Comparison of ENCODE assay signal across 9 cellular contexts in the genomic region with DNA sequence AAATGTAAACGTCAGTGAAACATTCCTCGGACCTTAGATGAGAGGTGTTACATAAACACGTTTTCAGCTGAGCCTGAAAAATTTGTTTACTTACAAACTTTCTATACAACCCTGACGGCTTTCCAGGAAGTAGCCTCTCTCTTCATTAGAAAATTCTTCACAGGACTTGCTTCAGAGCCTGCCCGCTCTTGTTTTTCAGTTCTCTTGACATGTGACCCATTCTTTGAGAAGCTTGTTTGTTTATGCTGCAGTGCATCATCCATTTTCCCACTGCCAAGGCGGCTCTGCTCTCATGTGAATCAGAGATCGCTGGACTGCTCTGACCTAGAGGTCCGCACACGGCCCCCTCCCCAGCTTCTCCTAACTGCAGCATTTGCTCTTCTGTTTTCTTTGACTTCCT. TPM values are rescaled to one million over a fixed set of nuclear protein-coding genes. Genes with fewer than 3 reads are reported as not detected.
DNase-seq lines count a peak whose midpoint lies in the region; ATAC-seq and TF ChIP-seq lines count a peak whose summit lies in the region.
"Had no signal": no experiment of that assay in that cellular context is flagged by ENCODE, and none has a peak within 500 bp of the region (broad histone marks: within the 10 kb centered on the region; RNA-seq: fewer than 3 reads in every experiment).

No MANE protein-coding gene starts in this region.

- no peak for TF ChIP-seq CTCF in epithelial cell of proximal tubule (conservative IDR thresholded peaks at IDR 0.05; ENCODE audit: low read depth, low read length)
- no peak for TF ChIP-seq CTCF in upper lobe of right lung (IDR thresholded peaks at IDR 0.05)

- no peak overlapping the region for H3K27ac ChIP-seq in mesendoderm (ENCODE audit: low read depth, low read length)
- peak overlapping the region; percentile 12 for H3K27ac ChIP-seq in upper lobe of right lung
- H3K27ac ChIP-seq: 22Rv1 had no signal

- H3K9me3 ChIP-seq in upper lobe of right lung (no peaks in the 10 kb centered on the region), HAP-1 (no peaks in the 10 kb centered on the region)

- H4K5ac ChIP-seq in mesendoderm (ENCODE audit: low read length): no peak overlapping the region

- H3K56ac ChIP-seq in mesendoderm (ENCODE audit: low read length): no peak overlapping the region

- no peak overlapping the region for H2AK5ac ChIP-seq in mesendoderm (ENCODE audit: low read length)

- in situ Hi-C loops in KBM-7 (cut with MboI; ENCODE audit: low pct_unique_long_range_greater_than_20kb, low sequenced_read_pairs): no loop called here
- in situ Hi-C loops in HAP-1 (cut with MboI; ENCODE audit: low sequenced_read_pairs): no loop called here

- no peak overlapping the region for H4K8ac ChIP-seq in mesendoderm (ENCODE audit: low read depth, low read length)

- H3K4me2 ChIP-seq in mesendoderm (ENCODE audit: low read length): no peak overlapping the region

- H3K79me2 ChIP-seq in mesendoderm (ENCODE audit: control insufficient read depth, insufficient read depth, low read length): no peaks in the 10 kb centered on the region

- H3K36me3 ChIP-seq in mesendoderm (ENCODE audit: control insufficient read depth, insufficient read depth, low read length): no peaks in the 10 kb centered on the region
- H3K36me3 ChIP-seq in upper lobe of right lung: no peaks in the 10 kb centered on the region
- no peaks in the 10 kb centered on the region for H3K36me3 ChIP-seq in HAP-1 (replicated peaks)

- H3K4ac ChIP-seq in mesendoderm (ENCODE audit: low read depth, low read length): peak overlapping the region; percentile 68

- H3K27me3 ChIP-seq in mesendoderm (ENCODE audit: insufficient read depth, low read length, poor library complexity): no peaks in the 10 kb centered on the region
- no peaks in the 10 kb centered on the region for H3K27me3 ChIP-seq in upper lobe of right lung
- no peaks in the 10 kb centered on the region for H3K27me3 ChIP-seq in HAP-1 (ENCODE audit: low read depth)

- no peak overlapping the region for H3K9ac ChIP-seq in mesendoderm (ENCODE audit: low read length)

- H2BK15ac ChIP-seq in mesendoderm (replicated peaks; ENCODE audit: low read depth): no peak overlapping the region

- H2BK120ac ChIP-seq in mesendoderm (ENCODE audit: low read depth, low read length): no peak overlapping the region

- intact Hi-C loops in upper lobe of right lung (cut with DNase I): no loop called here

- H3K79me1 ChIP-seq in mesendoderm (ENCODE audit: low read length): no peaks in the 10 kb centered on the region

- no peak overlapping the region for H2BK5ac ChIP-seq in mesendoderm (ENCODE audit: low read length)

- no peak overlapping the region for H3K18ac ChIP-seq in mesendoderm (ENCODE audit: low read length)

- H3K4me1 ChIP-seq in mesendoderm (ENCODE audit: control insufficient read depth, low read depth, low read length) (peaks cover 2% of the 10 kb centered on the region), upper lobe of right lung (no peaks in the 10 kb centered on the region), HAP-1 (peaks cover 34% of the 10 kb centered on the region)

- DNase-seq in DMS 273 (lab: John Stamatoyannopoulos, UW; ENCODE audit: unreplicated experiment) (peak; percentile 41), DMS 273 treated with DMSO at 0.1 percent for 48 hours (lab: John Stamatoyannopoulos, UW) (no peak), epithelial cell of proximal tubule (ENCODE audit: low read depth) (peak; percentile 45), mesendoderm (no peak), upper lobe of right lung (no peak), UCSD-AML1 (lab: John Stamatoyannopoulos, UW; ENCODE audit: unreplicated experiment) (no peak), KBM-7 (no peak), HAP-1 (ENCODE audit: low spot score in 2 of 2) (no peak)

- H3K23ac ChIP-seq in mesendoderm (ENCODE audit: low read length): no peak overlapping the region

- H3K4me3 ChIP-seq in epithelial cell of proximal tubule (ENCODE audit: low read depth, low read length): no peak overlapping the region
- no peak overlapping the region for H3K4me3 ChIP-seq in mesendoderm (ENCODE audit: low read length)
- H3K4me3 ChIP-seq in upper lobe of right lung: no peak overlapping the region
- H3K4me3 ChIP-seq in HAP-1: no peak overlapping the region

- peak; percentile 41 for ATAC-seq in upper lobe of right lung

- no CpG with 5 or more reads among the region's 9 CpGs for WGBS in mesendoderm (ENCODE audit: extremely low coverage, insufficient coverage, low lambda C conversion rate)

RNA-seq across cellular contexts. Expression of gene ARHGAP42, which starts 47.9 kb away (rescaled TPM):
- total RNA-seq in epithelial cell of proximal tubule (8.0 and 14.4 TPM in 2 replicates), upper lobe of right lung (19.8 TPM)
- polyA plus RNA-seq in mesendoderm (2013, experiment 1 of 2): 17.7 TPM
- polyA plus RNA-seq in mesendoderm (2013, experiment 2 of 2): 18.8 TPM

Comparison
In these comparisons a context has a peak if more than half of its experiments do, and no peak if none do; other contexts are left out.
1. DNase-seq: peak in DMS 273 (single experiment) and epithelial cell of proximal tubule (single experiment); none in DMS 273 treated with DMSO at 0.1 percent for 48 hours (single experiment), mesendoderm (single experiment), upper lobe of right lung (single experiment), UCSD-AML1 (single experiment), KBM-7 (single experiment) and HAP-1 (0 of 2).